In the genomic region with DNA sequence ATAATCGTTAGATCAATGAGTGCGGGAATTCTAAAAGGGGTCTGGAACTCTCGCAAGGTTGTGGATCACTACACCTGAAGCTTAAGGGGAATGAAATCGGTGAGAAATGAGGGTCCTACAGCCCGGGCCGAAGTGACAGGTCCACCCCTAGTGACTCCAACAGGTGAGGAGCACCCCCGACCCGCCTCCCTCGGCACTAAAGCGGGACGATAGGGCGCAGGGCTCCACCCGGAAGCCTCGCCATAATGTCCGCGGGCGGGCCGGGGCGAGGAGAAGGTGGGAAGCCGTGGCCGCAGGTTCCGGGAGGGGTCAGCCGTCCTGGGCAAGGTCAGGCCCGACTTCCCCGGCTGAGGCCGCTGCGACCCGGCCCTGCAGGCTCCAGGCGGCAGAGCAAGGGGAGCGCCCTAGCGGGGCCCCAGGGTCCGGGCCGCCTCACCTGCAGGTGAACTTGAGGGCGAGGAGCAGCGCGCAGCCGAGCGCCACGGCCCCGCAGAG, we compare ENCODE assay signal across 2 cellular contexts.
TF ChIP-seq lines count a peak whose summit lies in the region.

No MANE protein-coding gene starts in this region.

TF ChIP-seq in IMR-90, 13 proteins besides CTCF, POLR2A, EP300 and RAD21:
- TF ChIP-seq, protein P1, sequence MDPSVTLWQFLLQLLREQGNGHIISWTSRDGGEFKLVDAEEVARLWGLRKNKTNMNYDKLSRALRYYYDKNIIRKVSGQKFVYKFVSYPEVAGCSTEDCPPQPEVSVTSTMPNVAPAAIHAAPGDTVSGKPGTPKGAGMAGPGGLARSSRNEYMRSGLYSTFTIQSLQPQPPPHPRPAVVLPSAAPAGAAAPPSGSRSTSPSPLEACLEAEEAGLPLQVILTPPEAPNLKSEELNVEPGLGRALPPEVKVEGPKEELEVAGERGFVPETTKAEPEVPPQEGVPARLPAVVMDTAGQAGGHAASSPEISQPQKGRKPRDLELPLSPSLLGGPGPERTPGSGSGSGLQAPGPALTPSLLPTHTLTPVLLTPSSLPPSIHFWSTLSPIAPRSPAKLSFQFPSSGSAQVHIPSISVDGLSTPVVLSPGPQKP (IDR thresholded peaks at IDR 0.05; ENCODE audit: borderline replicate concordance, low read depth, low read length): no peak
- no peak for TF ChIP-seq MXI1 (IDR thresholded peaks at IDR 0.05; ENCODE audit: borderline replicate concordance, low read depth, low read length)
- no peak for TF ChIP-seq RCOR1 (IDR thresholded peaks at IDR 0.05; ENCODE audit: insufficient replicate concordance, low read length)

TF ChIP-seq in neural cell, 6 proteins besides CTCF, POLR2A, EP300 and RAD21 (continued from another document):
- no peak for TF ChIP-seq EZH2 (IDR thresholded peaks at IDR 0.05; ENCODE audit: borderline replicate concordance, insufficient read depth, low read length, poor library complexity, severe bottlenecking)
- TF ChIP-seq, protein P2, sequence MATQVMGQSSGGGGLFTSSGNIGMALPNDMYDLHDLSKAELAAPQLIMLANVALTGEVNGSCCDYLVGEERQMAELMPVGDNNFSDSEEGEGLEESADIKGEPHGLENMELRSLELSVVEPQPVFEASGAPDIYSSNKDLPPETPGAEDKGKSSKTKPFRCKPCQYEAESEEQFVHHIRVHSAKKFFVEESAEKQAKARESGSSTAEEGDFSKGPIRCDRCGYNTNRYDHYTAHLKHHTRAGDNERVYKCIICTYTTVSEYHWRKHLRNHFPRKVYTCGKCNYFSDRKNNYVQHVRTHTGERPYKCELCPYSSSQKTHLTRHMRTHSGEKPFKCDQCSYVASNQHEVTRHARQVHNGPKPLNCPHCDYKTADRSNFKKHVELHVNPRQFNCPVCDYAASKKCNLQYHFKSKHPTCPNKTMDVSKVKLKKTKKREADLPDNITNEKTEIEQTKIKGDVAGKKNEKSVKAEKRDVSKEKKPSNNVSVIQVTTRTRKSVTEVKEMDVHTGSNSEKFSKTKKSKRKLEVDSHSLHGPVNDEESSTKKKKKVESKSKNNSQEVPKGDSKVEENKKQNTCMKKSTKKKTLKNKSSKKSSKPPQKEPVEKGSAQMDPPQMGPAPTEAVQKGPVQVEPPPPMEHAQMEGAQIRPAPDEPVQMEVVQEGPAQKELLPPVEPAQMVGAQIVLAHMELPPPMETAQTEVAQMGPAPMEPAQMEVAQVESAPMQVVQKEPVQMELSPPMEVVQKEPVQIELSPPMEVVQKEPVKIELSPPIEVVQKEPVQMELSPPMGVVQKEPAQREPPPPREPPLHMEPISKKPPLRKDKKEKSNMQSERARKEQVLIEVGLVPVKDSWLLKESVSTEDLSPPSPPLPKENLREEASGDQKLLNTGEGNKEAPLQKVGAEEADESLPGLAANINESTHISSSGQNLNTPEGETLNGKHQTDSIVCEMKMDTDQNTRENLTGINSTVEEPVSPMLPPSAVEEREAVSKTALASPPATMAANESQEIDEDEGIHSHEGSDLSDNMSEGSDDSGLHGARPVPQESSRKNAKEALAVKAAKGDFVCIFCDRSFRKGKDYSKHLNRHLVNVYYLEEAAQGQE (IDR thresholded peaks at IDR 0.05; ENCODE audit: borderline replicate concordance): no peak
